In genomic region chr13:43360911-43361605, GRCh38 we compare ENCODE assay signal across 24 cellular contexts.
DNase-seq lines count a peak whose midpoint lies in the region; TF ChIP-seq lines count a peak whose summit lies in the region.
"Had no signal": no experiment of that assay in that cellular context is flagged by ENCODE, and none has a peak within 500 bp of the region (broad histone marks: within the 10 kb centered on the region; RNA-seq: fewer than 3 reads in every experiment).

No MANE protein-coding gene starts in this region.

- H3K36me3 Mint-ChIP-seq in CD8-positive, alpha-beta memory T cell, result no peaks in the 10 kb centered on the region
- H3K36me3 Mint-ChIP-seq: activated CD8-positive, alpha-beta memory T cell treated with anti-CD3 and anti-CD28 coated beads, Interleukin-2, amount 10 ng/mL, durations not matched to agents 7 days and 5 days; activated naive CD4-positive, alpha-beta T cell treated with anti-CD3 and anti-CD28 coated beads, Interleukin-2, amount 50 U/mL, for 24 hours; T-cell had no signal

- no peak overlapping the region for H3K27ac Mint-ChIP-seq in CD8-positive, alpha-beta memory T cell
- H3K27ac Mint-ChIP-seq: activated CD8-positive, alpha-beta memory T cell treated with anti-CD3 and anti-CD28 coated beads, Interleukin-2, amount 10 ng/mL, durations not matched to agents 7 days and 5 days; activated naive CD4-positive, alpha-beta T cell treated with anti-CD3 and anti-CD28 coated beads, Interleukin-2, amount 50 U/mL, for 24 hours; nephron progenitor cell; T-cell had no signal

- H3K4me3 ChIP-seq in choroid plexus epithelial cell (ENCODE audit: low read depth, low read length), result no peak overlapping the region
- H3K4me3 ChIP-seq in CD8-positive, alpha-beta memory T cell (ENCODE audit: low read length), result no peak overlapping the region
- H3K4me3 ChIP-seq: BLaER1, right lobe of liver, upper lobe of right lung had no signal

- no peaks in the 10 kb centered on the region for H3K36me3 ChIP-seq in CD8-positive, alpha-beta memory T cell (ENCODE audit: insufficient read depth, low read length)
- H3K36me3 ChIP-seq: BLaER1, right lobe of liver, upper lobe of right lung had no signal

- CTCF ChIA-PET in CD8-positive, alpha-beta memory T cell (lab: Charles Lee), result no interaction called here

- TF ChIP-seq CTCF in choroid plexus epithelial cell (conservative IDR thresholded peaks at IDR 0.05; ENCODE audit: low read depth, low read length), result no peak
- TF ChIP-seq CTCF in GM10266 (IDR thresholded peaks at IDR 0.05; ENCODE audit: control insufficient read depth, insufficient read depth, low read depth, missing control alignments), result no peak

- H3K27me3 ChIP-seq in CD8-positive, alpha-beta memory T cell (ENCODE audit: insufficient read depth, low read length, poor library complexity, severe bottlenecking), result no peaks in the 10 kb centered on the region
- H3K27me3 ChIP-seq: BLaER1, right lobe of liver, upper lobe of right lung had no signal

- no peaks in the 10 kb centered on the region for H3K4me1 Mint-ChIP-seq in CD8-positive, alpha-beta memory T cell
- H3K4me1 Mint-ChIP-seq: activated naive CD4-positive, alpha-beta T cell treated with anti-CD3 and anti-CD28 coated beads, Interleukin-2, amount 50 U/mL, for 24 hours had no signal

- no peak overlapping the region for H3K27ac ChIP-seq in CD8-positive, alpha-beta memory T cell (ENCODE audit: low read depth, low read length)
- H3K27ac ChIP-seq: BLaER1, right lobe of liver, upper lobe of right lung had no signal

- H3K9me3 ChIP-seq in CD8-positive, alpha-beta memory T cell (ENCODE audit: low read length), result no peaks in the 10 kb centered on the region
- H3K9me3 ChIP-seq: BLaER1, right lobe of liver, upper lobe of right lung had no signal

- H3K4me1 ChIP-seq in CD8-positive, alpha-beta memory T cell (ENCODE audit: insufficient read depth, low read length), result no peaks in the 10 kb centered on the region
- H3K4me1 ChIP-seq: right lobe of liver had no signal

- DNase-seq in DMS 273 treated with DMSO at 0.1 percent for 48 hours (lab: John Stamatoyannopoulos, UW) (peak; percentile 8), NCI-H69 (lab: John Stamatoyannopoulos, UW) (peak; percentile 37), choroid plexus epithelial cell (ENCODE audit: low read depth) (peak; percentile 10), lung microvascular endothelial cell (ENCODE audit: low read depth in 2 of 2) (peak; percentile 31 to 33), NCI-H128 (lab: John Stamatoyannopoulos, UW; ENCODE audit: unreplicated experiment) (no peak), ecto neural progenitor cell (ENCODE audit: low spot score) (no peak), GM10266 (ENCODE audit: extremely low spot score) (no peak)
- DNase-seq in CD8-positive, alpha-beta memory T cell, result no peak
- DNase-seq: ACHN; activated CD4-positive, alpha-beta T cell treated with anti-CD3 and anti-CD28 coated beads for 48 hours; activated CD8-positive, alpha-beta memory T cell treated with anti-CD3 and anti-CD28 coated beads, Interleukin-2, amount 10 ng/mL, durations not matched to agents 7 days and 5 days; Calu3; HCEC 1CT; head of caudate nucleus; NCI-H1417 treated with DMSO at 0.1 percent for 48 hours; NCI-H526; nephron progenitor cell; posterior cingulate gyrus; right lobe of liver; stimulated activated CD4-positive, alpha-beta T cell treated with anti-CD3 and anti-CD28 coated beads, Interleukin-15, amount 100 ng/mL, for 24 hours; T-cell; upper lobe of right lung had no signal

- no peak overlapping the region for H3K4me3 Mint-ChIP-seq in CD8-positive, alpha-beta memory T cell
- H3K4me3 Mint-ChIP-seq: activated CD8-positive, alpha-beta memory T cell treated with anti-CD3 and anti-CD28 coated beads, Interleukin-2, amount 10 ng/mL, durations not matched to agents 7 days and 5 days; activated naive CD4-positive, alpha-beta T cell treated with anti-CD3 and anti-CD28 coated beads, Interleukin-2, amount 50 U/mL, for 24 hours; nephron progenitor cell; T-cell had no signal

- H3K9me3 Mint-ChIP-seq in CD8-positive, alpha-beta memory T cell, result no peaks in the 10 kb centered on the region
- H3K9me3 Mint-ChIP-seq: activated naive CD4-positive, alpha-beta T cell treated with anti-CD3 and anti-CD28 coated beads, Interleukin-2, amount 50 U/mL, for 24 hours; nephron progenitor cell; T-cell had no signal

- POLR2A ChIA-PET in CD8-positive, alpha-beta memory T cell (lab: Charles Lee), result no interaction called here

- no peaks in the 10 kb centered on the region for H3K27me3 Mint-ChIP-seq in CD8-positive, alpha-beta memory T cell
- H3K27me3 Mint-ChIP-seq: activated CD8-positive, alpha-beta memory T cell treated with anti-CD3 and anti-CD28 coated beads, Interleukin-2, amount 10 ng/mL, durations not matched to agents 7 days and 5 days; activated naive CD4-positive, alpha-beta T cell treated with anti-CD3 and anti-CD28 coated beads, Interleukin-2, amount 50 U/mL, for 24 hours; T-cell had no signal

Comparison
In these comparisons a context has a peak if more than half of its experiments do, and no peak if none do; other contexts are left out.
1. DNase-seq: peak in DMS 273 treated with DMSO at 0.1 percent for 48 hours (single experiment), NCI-H69 (single experiment), choroid plexus epithelial cell (single experiment) and lung microvascular endothelial cell (2 of 2); none in NCI-H128 (single experiment), CD8-positive, alpha-beta memory T cell (0 of 5), ecto neural progenitor cell (single experiment) and GM10266 (single experiment).